ENCODE assay signal across 29 cellular contexts in genomic region chr5:75279324-75279723, GRCh38. TPM values are rescaled to one million over a fixed set of nuclear protein-coding genes. Genes with fewer than 3 reads are reported as not detected.
"Had no signal": no experiment of that assay in that cellular context is flagged by ENCODE, and none has a peak within 500 bp of the region (broad histone marks: within the 10 kb centered on the region; RNA-seq: fewer than 3 reads in every experiment).

No MANE protein-coding gene starts in this region.

- ATAC-seq: activated T-cell treated with anti-CD3 and anti-CD28 coated beads, Interleukin-2, amount 50 U/mL, for 72 hours; left cardiac atrium; left ventricle myocardium superior; stimulated activated memory B cell treated with anti-CD40 and anti-IgM and Interleukin-4, amounts not matched to agents 10 μg/mL and 1 μg/mL and 100 μg/mL, for 72 hours; stimulated activated naive CD8-positive, alpha-beta T cell treated with anti-CD3 and anti-CD28 coated beads, Interleukin-15, amount 100 ng/mL, for 72 hours had no signal

- DNase-seq: activated CD4-positive, alpha-beta T cell treated with anti-CD3 and anti-CD28 coated beads for 4 hours; activated CD4-positive, alpha-beta T cell treated with anti-CD3 and anti-CD28 coated beads, Interleukin-2, amount 50 U/mL, for 4 hours; activated naive CD4-positive, alpha-beta T cell treated with anti-CD3 and anti-CD28 coated beads for 36 hours; activated naive CD8-positive, alpha-beta T cell treated with anti-CD3 and anti-CD28 coated beads for 36 hours; activated T-cell treated with anti-CD3 and anti-CD28 coated beads for 4 hours; activated T-cell treated with anti-CD3 and anti-CD28 coated beads, Interleukin-2, amount 50 U/mL, for 72 hours; adrenal gland; aorta; head of caudate nucleus; hippocampal formation; left cardiac atrium; left ventricle myocardium superior; naive B cell; nephron progenitor cell; ovary; retina; stimulated activated CD4-positive, alpha-beta T cell treated with anti-CD3 and anti-CD28 coated beads, Interleukin-1b, Interleukin-23, amount 100 ng/mL, for 48 hours; stimulated activated CD4-positive, alpha-beta T cell treated with anti-CD3 and anti-CD28 coated beads, Interleukin-4, amount 100 ng/mL, for 4 hours; stimulated activated CD8-positive, alpha-beta memory T cell treated with anti-CD3 and anti-CD28 coated beads, Interleukin-4, amount 100 ng/mL, for 48 hours; stimulated activated naive CD8-positive, alpha-beta T cell treated with anti-CD3 and anti-CD28 coated beads, Interleukin-15, amount 100 ng/mL, for 72 hours; substantia nigra; T-helper 9 cell; uterus had no signal

- H3K4me1 ChIP-seq: adrenal gland, esophagus muscularis mucosa, uterus had no signal

- H3K36me3 ChIP-seq: adrenal gland, esophagus muscularis mucosa, neutrophil, ovary, uterus had no signal

- H3K4me3 ChIP-seq: adrenal gland, esophagus muscularis mucosa, ovary, smooth muscle cell, uterus had no signal

- H3K27ac ChIP-seq: adrenal gland, esophagus muscularis mucosa, neutrophil, ovary, uterus, VCaP had no signal

- H3K9me3 ChIP-seq: adrenal gland, esophagus muscularis mucosa, neutrophil, ovary, uterus had no signal

- H3K27me3 ChIP-seq: adrenal gland, esophagus muscularis mucosa, ovary, uterus had no signal

RNA-seq across cellular contexts. Expression of gene ANKRD31, which starts 42.6 kb away (rescaled TPM):
- total RNA-seq: endothelial cell of umbilical vein, left ventricle myocardium superior had no signal
- polyA plus RNA-seq: endothelial cell of umbilical vein had no signal
